8 cellular contexts compared by ENCODE assay signal in genomic region chr14:50860478-50861086, GRCh38. TPM values are rescaled to one million over a fixed set of nuclear protein-coding genes. Genes with fewer than 3 reads are reported as not detected.
A peak's percentile ranks its signal among the peaks of the same experiment; 100 is the strongest.
DNase-seq lines count a peak whose midpoint lies in the region; ATAC-seq lines count a peak whose summit lies in the region.

No MANE protein-coding gene starts in this region.

- ATAC-seq in HG02852 (IDR thresholded peaks at IDR 0.05; ENCODE audit: unreplicated experiment), result peak; percentile 47
- peak; percentile 70 to 73 for ATAC-seq in activated CD4-positive, CD25-positive, alpha-beta regulatory T cell treated with anti-CD3 and anti-CD28 coated beads, Interleukin-2, amount 50 U/mL, for 24 hours
- no peak for ATAC-seq in HG02623 (IDR thresholded peaks at IDR 0.05; ENCODE audit: unreplicated experiment)

- DNase-seq in COR-L47 (lab: John Stamatoyannopoulos, UW), result peak; percentile 88
- peak; percentile 36 for DNase-seq in NCI-H226
- DNase-seq in cerebellum (ENCODE audit: low spot score), result peak; percentile 75
- DNase-seq in kidney glomerular epithelial cell (lab: John Stamatoyannopoulos, UW), result peak; percentile 87
- DNase-seq in stimulated activated CD4-positive, alpha-beta T cell treated with anti-CD3 and anti-CD28 coated beads, Interleukin-15, amount 100 ng/mL, for 24 hours, result peak; percentile 91

RNA-seq across cellular contexts. Expression of gene ABHD12B, which starts 11.3 kb away (rescaled TPM):
- 0.18 TPM for total RNA-seq in cerebellum

RNA-seq across cellular contexts. Expression of gene NIN, which starts 29.6 kb away (rescaled TPM):
- total RNA-seq in cerebellum, result 58.8 TPM

Comparison
In these comparisons a context has a peak if more than half of its experiments do, and no peak if none do; other contexts are left out.
1. DNase-seq: peak in every context shown above with its lines; median percentile 91 in stimulated activated CD4-positive, alpha-beta T cell treated with anti-CD3 and anti-CD28 coated beads, Interleukin-15, amount 100 ng/mL, for 24 hours; 88 in COR-L47; 87 in kidney glomerular epithelial cell; 75 in cerebellum; 36 in NCI-H226.